In the genomic region with DNA sequence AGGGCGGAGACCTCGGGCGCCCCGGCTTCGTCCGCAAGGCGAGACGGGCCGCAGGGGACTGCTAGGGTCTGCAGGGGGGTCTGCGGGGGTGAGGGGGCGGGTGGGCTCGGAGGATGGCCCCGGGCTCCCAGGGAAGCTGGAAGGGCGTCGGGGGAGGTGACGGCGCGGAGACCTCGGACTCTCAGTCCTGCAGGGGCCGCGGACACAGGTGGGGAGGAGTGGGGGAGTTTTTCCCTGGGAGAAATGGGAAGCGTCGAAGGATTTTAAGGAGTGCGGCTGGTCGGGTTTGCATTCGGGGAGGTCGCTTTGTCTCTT, we compare ENCODE assay signal across 7 cellular contexts. TPM values are rescaled to one million over a fixed set of nuclear protein-coding genes. Genes with fewer than 3 reads are reported as not detected.
A peak's percentile ranks its signal among the peaks of the same experiment; 100 is the strongest.
DNase-seq lines count a peak whose midpoint lies in the region; ATAC-seq and TF ChIP-seq lines count a peak whose summit lies in the region.

No MANE protein-coding gene starts in this region.

- H3K79me2 ChIP-seq in smooth muscle cell (ENCODE audit: low read depth), result no peaks in the 10 kb centered on the region

- no peaks in the 10 kb centered on the region for H3K4me1 ChIP-seq in smooth muscle cell (ENCODE audit: low read depth)

- H3K4me1 Mint-ChIP-seq in activated T-helper 2 cell treated with anti-CD3 and anti-CD28 coated beads, Interferon-gamma antibody, Interleukin-2, Interleukin-4, amounts not matched to agents 10 μg/mL and 5 μg/mL and 100 μg/mL, durations not matched to agents 14 hours and 24 hours and 36 hours (ENCODE audit: low read depth), result peaks cover 11% of the 10 kb centered on the region

- peak overlapping the region; percentile 53 for H3K4me3 Mint-ChIP-seq in activated T-helper 2 cell treated with anti-CD3 and anti-CD28 coated beads, Interferon-gamma antibody, Interleukin-2, Interleukin-4, amounts not matched to agents 10 μg/mL and 5 μg/mL and 100 μg/mL, durations not matched to agents 14 hours and 24 hours and 36 hours (ENCODE audit: low read depth)

- TF ChIP-seq CTCF in HFF-Myc (IDR thresholded peaks at IDR 0.05; ENCODE audit: low read depth, low read length, missing control alignments) (no peak), smooth muscle cell (IDR thresholded peaks at IDR 0.05; ENCODE audit: borderline replicate concordance, insufficient read depth, poor library complexity, severe bottlenecking) (no peak)

- H3K27me3 ChIP-seq in smooth muscle cell (ENCODE audit: low read depth), result no peaks in the 10 kb centered on the region

- no peak overlapping the region for H3K9ac ChIP-seq in smooth muscle cell (ENCODE audit: low read depth)

- H3K9me3 Mint-ChIP-seq in activated T-helper 2 cell treated with anti-CD3 and anti-CD28 coated beads, Interferon-gamma antibody, Interleukin-2, Interleukin-4, amounts not matched to agents 10 μg/mL and 5 μg/mL and 100 μg/mL, durations not matched to agents 14 hours and 24 hours and 36 hours, result peaks cover 10% of the 10 kb centered on the region

- H3K27me3 Mint-ChIP-seq in activated T-helper 2 cell treated with anti-CD3 and anti-CD28 coated beads, Interferon-gamma antibody, Interleukin-2, Interleukin-4, amounts not matched to agents 10 μg/mL and 5 μg/mL and 100 μg/mL, durations not matched to agents 14 hours and 24 hours and 36 hours (ENCODE audit: low read depth), result peaks cover 29% of the 10 kb centered on the region

- H3K36me3 ChIP-seq in smooth muscle cell (ENCODE audit: low read depth), result no peaks in the 10 kb centered on the region

- no peak overlapping the region for H3K27ac ChIP-seq in smooth muscle cell (ENCODE audit: low read depth)

- no peaks in the 10 kb centered on the region for H3F3A ChIP-seq in smooth muscle cell (ENCODE audit: low read depth)

- no peak for DNase-seq in HFF-Myc (ENCODE audit: extremely low read depth, low read depth)
- DNase-seq in activated T-helper 2 cell treated with anti-CD3 and anti-CD28 coated beads, Interferon-gamma antibody, Interleukin-2, Interleukin-4, amounts not matched to agents 10 μg/mL and 5 μg/mL and 100 μg/mL, durations not matched to agents 14 hours and 24 hours and 36 hours (ENCODE audit: low spot score), result no peak
- no peak for DNase-seq in smooth muscle cell (lab: John Stamatoyannopoulos, UW; ENCODE audit: unreplicated experiment)
- no peak for DNase-seq in OCI-M2 (lab: John Stamatoyannopoulos, UW; ENCODE audit: unreplicated experiment)
- no peak for DNase-seq in NCI-H2196 treated with DMSO at 0.1 percent for 48 hours (lab: John Stamatoyannopoulos, UW; ENCODE audit: unreplicated experiment)

- WGBS in smooth muscle cell (ENCODE audit: low lambda C conversion rate), result 1% methylated on average over 27 of the region's 27 CpGs

- H3K27ac Mint-ChIP-seq in activated T-helper 2 cell treated with anti-CD3 and anti-CD28 coated beads, Interferon-gamma antibody, Interleukin-2, Interleukin-4, amounts not matched to agents 10 μg/mL and 5 μg/mL and 100 μg/mL, durations not matched to agents 14 hours and 24 hours and 36 hours, result no peak overlapping the region

- H3K9me3 ChIP-seq in smooth muscle cell (replicated peaks; ENCODE audit: low read depth), result no peaks in the 10 kb centered on the region

- no peaks in the 10 kb centered on the region for H4K20me1 ChIP-seq in smooth muscle cell (ENCODE audit: low read depth)

- peaks cover 5% of the 10 kb centered on the region for H3K36me3 Mint-ChIP-seq in activated T-helper 2 cell treated with anti-CD3 and anti-CD28 coated beads, Interferon-gamma antibody, Interleukin-2, Interleukin-4, amounts not matched to agents 10 μg/mL and 5 μg/mL and 100 μg/mL, durations not matched to agents 14 hours and 24 hours and 36 hours (ENCODE audit: low read depth)

- peak overlapping the region; percentile 28 for H2AFZ ChIP-seq in smooth muscle cell (ENCODE audit: low read depth)

- H3K4me3 ChIP-seq in HFF-Myc (replicated peaks; ENCODE audit: low read depth, low read length) (peak overlapping the region; percentile 39), iPS-11a (ENCODE audit: low read depth, low read length) (peak overlapping the region; percentile 43), smooth muscle cell (peak overlapping the region; percentile 71)

- ATAC-seq in GM21528 (IDR thresholded peaks at IDR 0.05; ENCODE audit: low FRiP score, unreplicated experiment), result no peak

- H3K4me2 ChIP-seq in smooth muscle cell, result peak overlapping the region; percentile 94

- intact Hi-C loops in activated T-helper 2 cell treated with anti-CD3 and anti-CD28 coated beads, Interferon-gamma antibody, Interleukin-2, Interleukin-4, amounts not matched to agents 10 μg/mL and 5 μg/mL and 100 μg/mL, durations not matched to agents 14 hours and 24 hours and 36 hours (cut with micrococcal nuclease), result loop anchor here (1.0 to 5.0 kb wide), 3 partner anchors 26 to 75 kb away; partner anchors contain the start of genes SIVA1 and ZBTB42

RNA-seq across cellular contexts. Expression of gene ZBTB42, which starts 25.9 kb away (rescaled TPM):
- 5.2 and 5.4 TPM in 2 replicates for total RNA-seq in activated T-helper 2 cell treated with anti-CD3 and anti-CD28 coated beads, Interferon-gamma antibody, Interleukin-2, Interleukin-4, amounts not matched to agents 10 μg/mL and 5 μg/mL and 100 μg/mL, durations not matched to agents 14 hours and 24 hours and 36 hours
- total RNA-seq in smooth muscle cell, result 1.6 and 4.2 TPM in 2 replicates
- 0.72 and 1.1 TPM in 2 replicates for polyA plus RNA-seq in smooth muscle cell

RNA-seq across cellular contexts. Expression of gene AKT1, which starts 31.3 kb away (rescaled TPM):
- total RNA-seq in activated T-helper 2 cell treated with anti-CD3 and anti-CD28 coated beads, Interferon-gamma antibody, Interleukin-2, Interleukin-4, amounts not matched to agents 10 μg/mL and 5 μg/mL and 100 μg/mL, durations not matched to agents 14 hours and 24 hours and 36 hours, result 145 TPM in 2 replicates
- total RNA-seq in smooth muscle cell, result 93.7 and 99.9 TPM in 2 replicates
- polyA plus RNA-seq in smooth muscle cell, result 179 and 189 TPM in 2 replicates

RNA-seq across cellular contexts. Expression of gene CEP170B, which starts 38.3 kb away (rescaled TPM):
- 8.5 TPM in 2 replicates for total RNA-seq in activated T-helper 2 cell treated with anti-CD3 and anti-CD28 coated beads, Interferon-gamma antibody, Interleukin-2, Interleukin-4, amounts not matched to agents 10 μg/mL and 5 μg/mL and 100 μg/mL, durations not matched to agents 14 hours and 24 hours and 36 hours
- 9.8 and 13.7 TPM in 2 replicates for total RNA-seq in smooth muscle cell
- 5.9 and 7.9 TPM in 2 replicates for polyA plus RNA-seq in smooth muscle cell
